ENCODE assay signal across 9 cellular contexts in genomic region chr20:59518881-59519706, GRCh38.
DNase-seq lines count a peak whose midpoint lies in the region; ATAC-seq and TF ChIP-seq lines count a peak whose summit lies in the region.
"Had no signal": no experiment of that assay in that cellular context is flagged by ENCODE, and none has a peak within 500 bp of the region (broad histone marks: within the 10 kb centered on the region; RNA-seq: fewer than 3 reads in every experiment).

No MANE protein-coding gene starts in this region.

- CTCF ChIA-PET in AG04449 (lab: Yijun Ruan, JAX) = interaction anchor here (0.8 to 1.7 kb wide), 9 partner anchors 9 to 431 kb away, joined by 3 to 8 read pairs (median 3); no protein-coding TSS in a partner anchor

- H3K4me1 ChIP-seq in heart left ventricle = peaks cover 0 to 4% (median 0%) of the 10 kb centered on the region in 12 donors

- ATAC-seq in HG03196 (IDR thresholded peaks at IDR 0.05; ENCODE audit: unreplicated experiment) (peak; percentile 61), heart left ventricle (peak in 3 of 4 donors; percentile 58 to 65 (median 65))
- ATAC-seq in activated T-helper 17 cell treated with anti-CD3 and anti-CD28 coated beads, Interleukin-2, amount 50 U/mL, for 72 hours (replicated peaks) = peak; percentile 67

- H3K36me3 ChIP-seq in heart left ventricle = no peaks in the 10 kb centered on the region

- DNase-seq in AG04449 (ENCODE audit: low read depth, low spot score) (no peak), GM10266 (ENCODE audit: extremely low spot score) (peak; percentile 74), NCI-H526 treated with DMSO at 0.1 percent for 48 hours (lab: John Stamatoyannopoulos, UW) (peak; percentile 67), heart left ventricle (peak in 1 of 5 donors; percentile 22), pulmonary artery endothelial cell (ENCODE audit: low read depth, low spot score) (peak; percentile 22), foreskin melanocyte (no peak)

- H3K27me3 Mint-ChIP-seq in activated T-helper 17 cell treated with anti-CD3 and anti-CD28 coated beads, Interleukin-2, amount 50 U/mL, for 72 hours = peaks cover 52% of the 10 kb centered on the region

- H3K4me1 Mint-ChIP-seq in activated T-helper 17 cell treated with anti-CD3 and anti-CD28 coated beads, Interleukin-2, amount 50 U/mL, for 72 hours = peaks cover 5% of the 10 kb centered on the region

- no peak overlapping the region for H3K27ac Mint-ChIP-seq in activated T-helper 17 cell treated with anti-CD3 and anti-CD28 coated beads, Interleukin-2, amount 50 U/mL, for 72 hours

- no peaks in the 10 kb centered on the region for H3K9me3 ChIP-seq in heart left ventricle

- intact Hi-C loops in heart left ventricle (cut with DNase I) = no loop called here

- H3K9me3 Mint-ChIP-seq in activated T-helper 17 cell treated with anti-CD3 and anti-CD28 coated beads, Interleukin-2, amount 50 U/mL, for 72 hours = no peaks in the 10 kb centered on the region

- peaks cover 10 to 76% (median 37%) of the 10 kb centered on the region in 9 donors for H3K27me3 ChIP-seq in heart left ventricle

- TF ChIP-seq POLR2A in heart left ventricle (IDR thresholded peaks at IDR 0.05) = no peak

- no peak overlapping the region for H3K4me3 Mint-ChIP-seq in activated T-helper 17 cell treated with anti-CD3 and anti-CD28 coated beads, Interleukin-2, amount 50 U/mL, for 72 hours

- 36 to 44% (median 39%) methylated on average over 3 of the region's 3 CpGs for WGBS in heart left ventricle, 4 donors

- H3K4me3 ChIP-seq in AG04449 (ENCODE audit: low read depth, low read length) = no peak overlapping the region
- H3K4me3 ChIP-seq in heart left ventricle = no peak overlapping the region

- peak; percentile 76 for TF ChIP-seq CTCF in AG04449 (IDR thresholded peaks at IDR 0.05; ENCODE audit: insufficient read depth, low read length, missing control alignments)
- TF ChIP-seq CTCF in GM10266 (IDR thresholded peaks at IDR 0.05; ENCODE audit: control insufficient read depth, insufficient read depth, low read depth, missing control alignments) = peak; percentile 84
- peak; percentile 71 to 93 (median 83) for TF ChIP-seq CTCF in heart left ventricle (IDR thresholded peaks at IDR 0.05)

- no peaks in the 10 kb centered on the region for H3K36me3 Mint-ChIP-seq in activated T-helper 17 cell treated with anti-CD3 and anti-CD28 coated beads, Interleukin-2, amount 50 U/mL, for 72 hours (ENCODE audit: low read depth)

- POLR2A ChIA-PET in AG04449 (lab: Yijun Ruan, JAX) = no interaction called here

- no peak overlapping the region for H3K27ac ChIP-seq in heart left ventricle
- H3K27ac ChIP-seq: epithelial cell of prostate had no signal

Comparison
In these comparisons a context has a peak if more than half of its experiments do, and no peak if none do; other contexts are left out.
1. DNase-seq: peak in GM10266 (single experiment), NCI-H526 treated with DMSO at 0.1 percent for 48 hours (single experiment) and pulmonary artery endothelial cell (single experiment); none in AG04449 (single experiment) and foreskin melanocyte (single experiment).
2. Peak in every context shown above with its lines, with median percentiles within 50 percentile points of each other: CTCF ChIP-seq and ATAC-seq.